In genomic region chr1:223486366-223486765, GRCh38 we compare ENCODE assay signal across 11 cellular contexts.
A peak's percentile ranks its signal among the peaks of the same experiment; 100 is the strongest.
DNase-seq lines count a peak whose midpoint lies in the region; TF ChIP-seq lines count a peak whose summit lies in the region.
"Had no signal": no experiment of that assay in that cellular context is flagged by ENCODE, and none has a peak within 500 bp of the region (broad histone marks: within the 10 kb centered on the region; RNA-seq: fewer than 3 reads in every experiment).

No MANE protein-coding gene starts in this region.

- H3K4me3 ChIP-seq in retinal pigment epithelial cell (ENCODE audit: low read length) = no peak overlapping the region
- H3K4me3 ChIP-seq: coronary artery had no signal

- H3K27ac ChIP-seq in VCaP = no peak overlapping the region
- H3K27ac ChIP-seq: coronary artery had no signal

- DNase-seq in NCI-H510A treated with DMSO at 0.1 percent for 48 hours (lab: John Stamatoyannopoulos, UW) = peak; percentile 20
- DNase-seq in NCI-H510A (lab: John Stamatoyannopoulos, UW) = no peak
- DNase-seq in NCI-H1436 (lab: John Stamatoyannopoulos, UW) = peak; percentile 21
- no peak for DNase-seq in retinal pigment epithelial cell (ENCODE audit: low read depth)
- no peak for DNase-seq in stimulated activated CD8-positive, alpha-beta memory T cell treated with anti-CD3 and anti-CD28 coated beads, Interleukin-4, amount 100 ng/mL, for 48 hours
- DNase-seq in GM19238 (ENCODE audit: insufficient read length, low spot score) = no peak
- DNase-seq in effector CD4-positive, alpha-beta T cell = no peak
- DNase-seq: activated naive CD8-positive, alpha-beta T cell treated with anti-CD3 and anti-CD28 coated beads, Interleukin-2, amount 50 U/mL, for 24 hours; NCI-H446 had no signal

- peak; percentile 32; the same call in 1 of the 2 replicates for TF ChIP-seq CTCF in VCaP (conservative IDR thresholded peaks at IDR 0.05)
- peak; percentile 36 for TF ChIP-seq CTCF in retinal pigment epithelial cell (conservative IDR thresholded peaks at IDR 0.05; ENCODE audit: low read depth, low read length)

Comparison
In these comparisons a context has a peak if more than half of its experiments do, and no peak if none do; other contexts are left out.
1. DNase-seq: peak in NCI-H510A treated with DMSO at 0.1 percent for 48 hours (single experiment) and NCI-H1436 (single experiment); none in NCI-H510A (single experiment), retinal pigment epithelial cell (single experiment), stimulated activated CD8-positive, alpha-beta memory T cell treated with anti-CD3 and anti-CD28 coated beads, Interleukin-4, amount 100 ng/mL, for 48 hours (single experiment), GM19238 (single experiment) and effector CD4-positive, alpha-beta T cell (single experiment).